Comparison of ENCODE assay signal across 14 cellular contexts in genomic region chr18:51077217-51077616, GRCh38. TPM values are rescaled to one million over a fixed set of nuclear protein-coding genes. Genes with fewer than 3 reads are reported as not detected.
DNase-seq lines count a peak whose midpoint lies in the region; ATAC-seq, FAIRE-seq and TF ChIP-seq lines count a peak whose summit lies in the region.
"Had no signal": no experiment of that assay in that cellular context is flagged by ENCODE, and none has a peak within 500 bp of the region (broad histone marks: within the 10 kb centered on the region; RNA-seq: fewer than 3 reads in every experiment).

No MANE protein-coding gene starts in this region.

- H3K79me2 ChIP-seq in osteoblast (ENCODE audit: insufficient read depth, low read length) = peaks cover 36% of the 10 kb centered on the region
- peaks cover 3% of the 10 kb centered on the region for H3K79me2 ChIP-seq in HepG2 (ENCODE audit: insufficient read depth, low read length)

- intact Hi-C loops in left ventricle myocardium inferior (cut with micrococcal nuclease) = no loop called here
- intact Hi-C loops in HepG2 (cut with micrococcal nuclease; ENCODE audit: unreplicated experiment) = no loop called here
- intact Hi-C loops in ovary (cut with DNase I) = no loop called here

- TF ChIP-seq EP300 in HepG2 (IDR thresholded peaks at IDR 0.05; ENCODE audit: low read depth in 2 of 2, low read length in 2 of 2) (no peak), HepG2 (CRISPR knock-in tag; IDR thresholded peaks at IDR 0.05; ENCODE audit: borderline replicate concordance) (no peak), ovary (IDR thresholded peaks at IDR 0.05) (no peak)

- H3K9me3 ChIP-seq in osteoblast (ENCODE audit: low read depth, low read length) (no peaks in the 10 kb centered on the region), left ventricle myocardium inferior (replicated peaks) (no peaks in the 10 kb centered on the region), HepG2 (ENCODE audit: low read length) (no peaks in the 10 kb centered on the region), ovary (no peaks in the 10 kb centered on the region)
- H3K9me3 ChIP-seq: gastrocnemius medialis, Peyer's patch had no signal

- peak overlapping the region; percentile 49 for H3K27ac ChIP-seq in osteoblast (ENCODE audit: low read depth, low read length)
- H3K27ac ChIP-seq in left ventricle myocardium inferior (replicated peaks) = no peak overlapping the region
- no peak overlapping the region for H3K27ac ChIP-seq in HepG2 (ENCODE audit: extremely low read length, insufficient read depth, low read length)
- no peak overlapping the region for H3K27ac ChIP-seq in ovary
- H3K27ac ChIP-seq: Peyer's patch had no signal

- peaks cover 10% of the 10 kb centered on the region for H3K4me1 ChIP-seq in osteoblast (ENCODE audit: insufficient read depth, low read length)
- peaks cover 32% of the 10 kb centered on the region for H3K4me1 ChIP-seq in left ventricle myocardium inferior
- H3K4me1 ChIP-seq in HepG2 (ENCODE audit: insufficient read depth, low read length) = no peaks in the 10 kb centered on the region
- peaks cover 7% of the 10 kb centered on the region for H3K4me1 ChIP-seq in ovary (ENCODE audit: insufficient read depth)
- H3K4me1 ChIP-seq: Peyer's patch had no signal

- WGBS in HepG2 (ENCODE audit: low lambda C conversion rate) = 100% methylated on average over 2 of the region's 2 CpGs
- WGBS in ovary, 3 donors = 4 to 19% (median 10%) methylated on average over 2 of the region's 2 CpGs

- peak; percentile 20 for DNase-seq in NCI-H226
- DNase-seq in osteoblast (ENCODE audit: insufficient read length, low spot score, missing footprints) = no peak
- DNase-seq in left ventricle myocardium inferior = no peak
- no peak for DNase-seq in RCC 7860 (ENCODE audit: low spot score)
- DNase-seq in HepG2 (ENCODE audit: low spot score) = no peak
- DNase-seq in ovary = no peak
- DNase-seq: activated CD4-positive, alpha-beta T cell treated with anti-CD3 and anti-CD28 coated beads, Interleukin-2, amount 10 ng/mL, durations not matched to agents 24 days and 14 days; gastrocnemius medialis; NCI-H1417; Peyer's patch; stimulated activated CD4-positive, alpha-beta T cell treated with anti-CD3 and anti-CD28 coated beads, Interleukin-4, amount 100 ng/mL, for 4 hours; trophoblast cell had no signal

- H3K36me3 ChIP-seq in osteoblast (ENCODE audit: insufficient read depth, low read length) (peaks cover 34% of the 10 kb centered on the region), left ventricle myocardium inferior (peaks cover 60% of the 10 kb centered on the region), HepG2 (replicated peaks in 1 of 2; ENCODE audit: control insufficient read depth in 1 of 2, insufficient read depth in 2 of 2, low read length in 2 of 2) (peaks cover 14 to 56% of the 10 kb centered on the region in 2 experiments), ovary (no peaks in the 10 kb centered on the region)

- H3K27me3 ChIP-seq in osteoblast (ENCODE audit: insufficient read depth, low read length) (no peaks in the 10 kb centered on the region), left ventricle myocardium inferior (ENCODE audit: low read depth) (no peaks in the 10 kb centered on the region), HepG2 (ENCODE audit: control insufficient read depth in 1 of 2, insufficient read depth in 2 of 2, low read length in 2 of 2) (no peaks in the 10 kb centered on the region), ovary (no peaks in the 10 kb centered on the region)
- H3K27me3 ChIP-seq: gastrocnemius medialis, Peyer's patch had no signal

- no TSS peak for BruUV-seq in HepG2 (replicated peaks; lab: Mats Ljungman, UMichigan)

- H3K4me2 ChIP-seq in osteoblast (ENCODE audit: insufficient read depth, low read length) (no peak overlapping the region), HepG2 (ENCODE audit: low read depth, low read length) (no peak overlapping the region)

- no peak overlapping the region for H3K4me3 ChIP-seq in osteoblast (ENCODE audit: insufficient read depth, low read length)
- H3K4me3 ChIP-seq in left ventricle myocardium inferior = no peak overlapping the region
- no peak overlapping the region for H3K4me3 ChIP-seq in HepG2 (replicated peaks in 1 of 3; ENCODE audit: insufficient read depth in 1 of 3, low read depth in 2 of 3, low read length in 3 of 3)
- H3K4me3 ChIP-seq in ovary = no peak overlapping the region
- H3K4me3 ChIP-seq: gastrocnemius medialis, Peyer's patch had no signal

- ATAC-seq in GM19043 (IDR thresholded peaks at IDR 0.05; ENCODE audit: low read depth, unreplicated experiment) (peak; percentile 80), HG02678 (IDR thresholded peaks at IDR 0.05; ENCODE audit: unreplicated experiment) (peak; percentile 73), HepG2 (no peak)

- TF ChIP-seq POLR2A in HepG2 (IDR thresholded peaks at IDR 0.05; ENCODE audit: insufficient read depth in 1 of 2, low read depth in 2 of 2, low read length in 2 of 2) (no peak), ovary (IDR thresholded peaks at IDR 0.05) (no peak)

- no peak overlapping the region for H3K9ac ChIP-seq in HepG2 (ENCODE audit: insufficient read depth, low read depth, low read length)

- H4K20me1 ChIP-seq in osteoblast (ENCODE audit: insufficient read depth, low read length) = no peaks in the 10 kb centered on the region
- no peaks in the 10 kb centered on the region for H4K20me1 ChIP-seq in HepG2 (ENCODE audit: insufficient read depth, low read length)

- CTCF ChIA-PET in HepG2 (lab: Yijun Ruan, JAX; ENCODE audit: low intra/inter-chr PET ratio, low total read pairs) = no interaction called here

- TF ChIP-seq RAD21 in HepG2 (CRISPR knock-in tag; IDR thresholded peaks at IDR 0.05) = no peak

- POLR2A ChIA-PET in HepG2 (lab: Yijun Ruan, JAX) = no interaction called here

- H2AFZ ChIP-seq in osteoblast (ENCODE audit: low read length) (no peak overlapping the region), HepG2 (ENCODE audit: low read length) (no peak overlapping the region)

- in situ Hi-C loops in HepG2 (cut with HindIII; ENCODE audit: extremely low pct_ligation_motif_present, low pct_unique_long_range_greater_than_20kb) = no loop called here

- no peak for FAIRE-seq in RCC 7860 (lab: Jason Lieb, UNC)
- no peak for FAIRE-seq in HepG2 (lab: Jason Lieb, UNC)

- TF ChIP-seq CTCF in osteoblast (IDR thresholded peaks at IDR 0.05; ENCODE audit: extremely low read depth, low read depth, low read length) = no peak
- TF ChIP-seq CTCF in left ventricle myocardium inferior (IDR thresholded peaks at IDR 0.05; ENCODE audit: borderline replicate concordance) = no peak
- TF ChIP-seq CTCF in HepG2 (CRISPR knock-in tag; IDR thresholded peaks at IDR 0.05) = no peak
- no peak for TF ChIP-seq CTCF in ovary (IDR thresholded peaks at IDR 0.05)

TF ChIP-seq in HepG2, 621 proteins besides CTCF, POLR2A, EP300 and RAD21 (continues in another document):
- TF ChIP-seq HDAC6 (IDR thresholded peaks at IDR 0.05; ENCODE audit: low read depth, low read length) (no peak), ZNF207 (IDR thresholded peaks at IDR 0.05; ENCODE audit: borderline replicate concordance) (no peak), MAFF (IDR thresholded peaks at IDR 0.05; ENCODE audit: low read depth, low read length) (no peak), EZH2 (conservative IDR thresholded peaks at IDR 0.05; ENCODE audit: low read depth, low read length) (no peak), ZSCAN25 (CRISPR knock-in tag; IDR thresholded peaks at IDR 0.05) (no peak)
- TF ChIP-seq, protein P1, sequence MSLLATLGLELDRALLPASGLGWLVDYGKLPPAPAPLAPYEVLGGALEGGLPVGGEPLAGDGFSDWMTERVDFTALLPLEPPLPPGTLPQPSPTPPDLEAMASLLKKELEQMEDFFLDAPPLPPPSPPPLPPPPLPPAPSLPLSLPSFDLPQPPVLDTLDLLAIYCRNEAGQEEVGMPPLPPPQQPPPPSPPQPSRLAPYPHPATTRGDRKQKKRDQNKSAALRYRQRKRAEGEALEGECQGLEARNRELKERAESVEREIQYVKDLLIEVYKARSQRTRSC (CRISPR knock-in tag; IDR thresholded peaks at IDR 0.05; ENCODE audit: low read depth) = no peak

RNA-seq across cellular contexts. Expression of gene SMAD4, which starts 47.2 kb away (rescaled TPM):
- total RNA-seq in osteoblast (121 and 128 TPM in 2 replicates), left ventricle myocardium inferior (82.9 TPM), HepG2 (2016; rRNA removed; fragmentation: Illumina TruSeq; extraction: Trizol) (72.0 and 99.1 TPM in 2 replicates), ovary (100 to 1,000 TPM; 104 to 159 (median 140) TPM)
- total RNA-seq in HepG2 (2016; cell fraction: cytosol; rRNA removed; fragmentation: Illumina TruSeq; extraction: Trizol; ENCODE audit: low read depth) = 49.6 and 56.8 TPM in 2 replicates
- total RNA-seq in HepG2 (2016; cell fraction: insoluble cytoplasmic fraction; rRNA removed; fragmentation: Illumina TruSeq; extraction: Trizol) = 73.5 and 83.9 TPM in 2 replicates
- total RNA-seq in HepG2 (2016; cell fraction: membrane; rRNA removed; fragmentation: Illumina TruSeq; extraction: Trizol) = 44.9 and 46.8 TPM in 2 replicates
- 57.9 and 58.5 TPM in 2 replicates for total RNA-seq in HepG2 (2016; cell fraction: nucleus; rRNA removed; fragmentation: Illumina TruSeq; extraction: Trizol)
- polyA plus RNA-seq in HepG2 (2011; rRNA removed) (53.8 and 70.2 TPM in 2 replicates), ovary (100 to 1,000 TPM in 1 of 2 donors, 10 to 100 TPM in 1; 38.5 to 117 TPM)
- polyA plus RNA-seq in HepG2 (2011; cell fraction: cytosol; rRNA removed) = 31.5 and 48.8 TPM in 2 replicates
- 25.3 and 31.2 TPM in 2 replicates for polyA plus RNA-seq in HepG2 (2011; cell fraction: nucleus; rRNA removed)
- polyA plus RNA-seq in HepG2 (2012) = 42.8 and 47.9 TPM in 2 replicates
- 2.2 and 3.3 TPM in 2 replicates for polyA plus RNA-seq in HepG2 (2016; cell fraction: cytosol; fragmentation: Illumina TruSeq; extraction: Trizol; ENCODE audit: low read depth)
- 58.6 and 61.8 TPM in 2 replicates for polyA plus RNA-seq in HepG2 (2016; cell fraction: insoluble cytoplasmic fraction; fragmentation: Illumina TruSeq; extraction: Trizol; ENCODE audit: low read depth)
- polyA plus RNA-seq in HepG2 (2016; cell fraction: membrane; fragmentation: Illumina TruSeq; extraction: Trizol; ENCODE audit: low read depth) = 6.7 and 8.8 TPM in 2 replicates
- polyA plus RNA-seq in HepG2 (2016; cell fraction: nucleus; fragmentation: Illumina TruSeq; extraction: Trizol; ENCODE audit: insufficient read depth, low read depth) = 47.7 and 51.4 TPM in 2 replicates
- polyA minus RNA-seq in HepG2 (2011; rRNA and poly(A)+ RNA removed; ENCODE audit: low replicate concordance) = 111 and 191 TPM in 2 replicates
- 40.4 and 42.0 TPM in 2 replicates for polyA minus RNA-seq in HepG2 (2011; cell fraction: cytosol; rRNA and poly(A)+ RNA removed)
- 54.7 and 64.2 TPM in 2 replicates for polyA minus RNA-seq in HepG2 (2011; cell fraction: nucleus; rRNA and poly(A)+ RNA removed)
